8 cellular contexts compared by ENCODE assay signal in the genomic region with DNA sequence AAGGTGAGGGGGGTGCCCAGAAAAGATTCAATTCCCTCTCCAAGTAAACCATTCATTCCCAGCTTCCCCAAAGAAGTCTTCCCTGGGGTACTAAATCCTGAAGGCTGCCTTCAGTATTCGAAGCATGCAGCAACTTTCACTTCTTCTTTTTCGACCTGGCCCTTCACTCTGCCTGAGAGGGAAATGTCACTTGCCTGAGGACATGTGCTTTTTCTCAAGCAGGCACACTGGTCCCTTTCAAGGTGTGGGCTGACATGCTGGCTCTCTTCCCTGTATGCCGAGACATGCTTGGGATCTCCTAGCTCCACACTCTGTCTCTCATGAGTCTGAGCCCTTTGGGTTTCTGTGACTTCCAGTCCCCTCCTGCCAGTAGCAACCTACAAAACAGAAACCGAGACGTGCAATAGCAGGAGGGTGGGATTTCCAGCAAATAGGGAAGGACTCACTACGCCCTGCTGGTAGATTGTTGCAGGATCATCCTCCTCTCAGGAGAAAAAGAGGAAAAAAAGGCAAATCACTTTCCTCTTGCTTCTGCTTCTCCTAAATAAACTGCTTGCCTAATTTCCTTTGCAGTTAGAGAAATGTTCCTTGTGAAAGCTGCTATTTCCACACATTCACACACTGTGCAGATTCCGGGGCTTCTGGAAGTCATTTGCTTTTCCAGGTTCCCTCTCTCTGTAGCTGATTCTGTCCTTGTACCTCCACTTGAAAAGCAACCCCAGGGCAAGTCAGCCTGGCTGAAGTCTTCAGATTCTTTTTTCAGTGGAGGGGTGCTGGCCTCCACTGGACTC. TPM values are rescaled to one million over a fixed set of nuclear protein-coding genes. Genes with fewer than 3 reads are reported as not detected.
DNase-seq lines count a peak whose midpoint lies in the region; ATAC-seq and TF ChIP-seq lines count a peak whose summit lies in the region.

No MANE protein-coding gene starts in this region.

- ATAC-seq in GM21367 (IDR thresholded peaks at IDR 0.05; ENCODE audit: unreplicated experiment) = peak; percentile 81
- peak; percentile 78 for ATAC-seq in HG03469 (IDR thresholded peaks at IDR 0.05; ENCODE audit: unreplicated experiment)

- intact Hi-C loops in dendritic cell treated with granulocyte-macrophage colony-stimulating factor and Interleukin-4, amounts not matched to agents 40 ng/mL and 50 ng/mL, for 4 days (cut with micrococcal nuclease) = loop anchor here (1.0 to 10.0 kb wide), 4 partner anchors 59 to 272 kb away; partner anchors contain the start of gene IKZF1

- no peaks in the 10 kb centered on the region for H3F3A ChIP-seq in smooth muscle cell (ENCODE audit: low read depth)

- TF ChIP-seq CTCF in GM10248 (IDR thresholded peaks at IDR 0.05; ENCODE audit: control extremely low read depth, extremely low read depth, low read depth, missing control alignments) (no peak), smooth muscle cell (IDR thresholded peaks at IDR 0.05; ENCODE audit: borderline replicate concordance, insufficient read depth, poor library complexity, severe bottlenecking) (no peak)

- peaks cover 2% of the 10 kb centered on the region for H3K4me1 ChIP-seq in smooth muscle cell (ENCODE audit: low read depth)

- peaks cover 2% of the 10 kb centered on the region for H3K36me3 Mint-ChIP-seq in dendritic cell treated with granulocyte-macrophage colony-stimulating factor and Interleukin-4, amounts not matched to agents 40 ng/mL and 50 ng/mL, for 4 days (ENCODE audit: low read depth)

- no peak overlapping the region for H3K4me2 ChIP-seq in smooth muscle cell

- CTCF ChIA-PET in GM10248 (lab: Yijun Ruan, JAX) = interaction anchor here (0.9 to 9.9 kb wide), 33 partner anchors 9 to 744 kb away, joined by 3 to 99 read pairs (median 8); no protein-coding TSS in a partner anchor

- peaks cover 60% of the 10 kb centered on the region for H3K4me1 Mint-ChIP-seq in dendritic cell treated with granulocyte-macrophage colony-stimulating factor and Interleukin-4, amounts not matched to agents 40 ng/mL and 50 ng/mL, for 4 days (ENCODE audit: low read depth)

- WGBS in smooth muscle cell (ENCODE audit: low lambda C conversion rate) = 83% methylated on average over 7 of the region's 7 CpGs

- no peak overlapping the region for H3K4me3 ChIP-seq in smooth muscle cell

- H3K27ac Mint-ChIP-seq in dendritic cell treated with granulocyte-macrophage colony-stimulating factor and Interleukin-4, amounts not matched to agents 40 ng/mL and 50 ng/mL, for 4 days = peak overlapping the region; percentile 80

- H3K36me3 ChIP-seq in smooth muscle cell (ENCODE audit: low read depth) = no peaks in the 10 kb centered on the region

- no peaks in the 10 kb centered on the region for H3K27me3 Mint-ChIP-seq in dendritic cell treated with granulocyte-macrophage colony-stimulating factor and Interleukin-4, amounts not matched to agents 40 ng/mL and 50 ng/mL, for 4 days

- no peak overlapping the region for H3K9ac ChIP-seq in smooth muscle cell (ENCODE audit: low read depth)

- H3K4me3 Mint-ChIP-seq in dendritic cell treated with granulocyte-macrophage colony-stimulating factor and Interleukin-4, amounts not matched to agents 40 ng/mL and 50 ng/mL, for 4 days = peak overlapping the region; percentile 71

- no peaks in the 10 kb centered on the region for H3K9me3 Mint-ChIP-seq in dendritic cell treated with granulocyte-macrophage colony-stimulating factor and Interleukin-4, amounts not matched to agents 40 ng/mL and 50 ng/mL, for 4 days

- no peaks in the 10 kb centered on the region for H4K20me1 ChIP-seq in smooth muscle cell (ENCODE audit: low read depth)

- POLR2A ChIA-PET in GM10248 (lab: Yijun Ruan, JAX) = no interaction called here

- H3K9me3 ChIP-seq in smooth muscle cell (replicated peaks; ENCODE audit: low read depth) = no peaks in the 10 kb centered on the region

- DNase-seq in GM10248 (ENCODE audit: extremely low spot score) = peak; percentile 66
- no peak for DNase-seq in NCI-H2081 (lab: John Stamatoyannopoulos, UW)
- no peak for DNase-seq in NCI-H1092 treated with DMSO at 0.1 percent for 48 hours (lab: John Stamatoyannopoulos, UW)
- DNase-seq in smooth muscle cell (lab: John Stamatoyannopoulos, UW; ENCODE audit: unreplicated experiment) = no peak
- DNase-seq in activated effector memory CD4-positive, alpha-beta T cell treated with anti-CD3 and anti-CD28 coated beads, Interleukin-2, amount 50 U/mL, for 16 hours = no peak

- no peak overlapping the region for H3K27ac ChIP-seq in smooth muscle cell (ENCODE audit: low read depth)

- H2AFZ ChIP-seq in smooth muscle cell (ENCODE audit: low read depth) = no peak overlapping the region

- no peaks in the 10 kb centered on the region for H3K27me3 ChIP-seq in smooth muscle cell (ENCODE audit: low read depth)

- no peaks in the 10 kb centered on the region for H3K79me2 ChIP-seq in smooth muscle cell (ENCODE audit: low read depth)

RNA-seq across cellular contexts. Expression of gene FIGNL1, which starts 33.4 kb away (rescaled TPM):
- 10.8 and 23.7 TPM in 2 replicates for total RNA-seq in smooth muscle cell
- polyA plus RNA-seq in smooth muscle cell = 6.3 and 7.4 TPM in 2 replicates
